Comparison of ENCODE assay signal across 25 cellular contexts in the genomic region with DNA sequence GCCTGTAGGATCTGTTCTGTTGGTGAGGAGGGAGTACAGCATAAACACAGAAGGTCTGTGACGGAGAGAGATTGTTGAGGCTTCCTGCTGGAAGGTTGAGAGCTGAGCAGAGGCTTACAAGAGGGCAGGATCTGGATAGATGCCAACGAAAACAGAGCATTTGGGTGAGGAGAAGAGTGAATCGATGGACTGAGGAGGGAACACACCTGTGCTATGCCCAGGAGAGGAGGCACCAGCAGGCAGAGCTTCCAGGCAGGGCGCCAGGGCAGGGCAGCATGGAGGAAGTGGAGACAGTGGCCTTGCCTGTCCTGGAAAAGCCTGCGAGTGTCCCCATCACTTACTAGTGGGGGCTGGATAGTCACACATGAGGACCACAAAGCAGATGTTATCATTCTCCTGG.
DNase-seq lines count a peak whose midpoint lies in the region; ATAC-seq lines count a peak whose summit lies in the region.
"Had no signal": no experiment of that assay in that cellular context is flagged by ENCODE, and none has a peak within 500 bp of the region (broad histone marks: within the 10 kb centered on the region; RNA-seq: fewer than 3 reads in every experiment).

No MANE protein-coding gene starts in this region.

- no peak overlapping the region for H2BK5ac ChIP-seq in neuronal stem cell (ENCODE audit: low read length)

- H2AFZ ChIP-seq in neuronal stem cell (ENCODE audit: low read length) = no peak overlapping the region

- DNase-seq in DMS153 (lab: John Stamatoyannopoulos, UW) (peak; percentile 60), NCI-H1105 (lab: John Stamatoyannopoulos, UW) (peak; percentile 81), NCI-H69 (lab: John Stamatoyannopoulos, UW) (peak; percentile 67), neuronal stem cell (ENCODE audit: low spot score) (no peak), Kasumi-1 (lab: John Stamatoyannopoulos, UW) (no peak), anterior cingulate cortex (lab: John Stamatoyannopoulos, UW) (no peak)
- DNase-seq: activated CD4-positive, alpha-beta T cell treated with anti-CD3 and anti-CD28 coated beads, Interleukin-2, amount 50 U/mL, for 4 hours; activated gamma-delta T cell treated with Interleukin-2 at 50 U/mL for 16 hours; activated naive CD8-positive, alpha-beta T cell treated with anti-CD3 and anti-CD28 coated beads, Interleukin-2, amount 10 ng/mL, durations not matched to agents 7 days and 5 days; activated T-cell treated with anti-CD3 and anti-CD28 coated beads, Interleukin-2, amount 50 U/mL, for 48 hours; caudate nucleus; CD8-positive, alpha-beta T cell; DMS53; effector memory CD8-positive, alpha-beta T cell; GF-D8; mammary epithelial cell; MV-4-11; NCI-H187; NCI-H510A; T-helper 2 cell had no signal

- no peak overlapping the region for H3K9ac ChIP-seq in neuronal stem cell (ENCODE audit: low read depth, low read length, poor library complexity)

- no peaks in the 10 kb centered on the region for H3K27me3 ChIP-seq in neuronal stem cell (ENCODE audit: control insufficient read depth in 3 of 3, insufficient read depth in 3 of 3, low read depth in 1 of 3, low read length in 3 of 3)
- H3K27me3 ChIP-seq: ascending aorta had no signal

- H2BK120ac ChIP-seq in neuronal stem cell (ENCODE audit: low read depth, low read length) = no peak overlapping the region

- no peak overlapping the region for H3K23ac ChIP-seq in neuronal stem cell (ENCODE audit: low read depth, low read length, poor library complexity)

- peak overlapping the region; percentile 57 for H3K18ac ChIP-seq in neuronal stem cell (ENCODE audit: low read length)

- no peak overlapping the region for H3K4me3 ChIP-seq in neuronal stem cell (ENCODE audit: low read length in 2 of 2)
- H3K4me3 ChIP-seq: ascending aorta had no signal

- H3K79me1 ChIP-seq in neuronal stem cell (ENCODE audit: low read depth, low read length) = no peaks in the 10 kb centered on the region

- no peak overlapping the region for H3K4me2 ChIP-seq in neuronal stem cell (ENCODE audit: insufficient read depth, low read length, poor library complexity, severe bottlenecking)

- H3K14ac ChIP-seq in neuronal stem cell (ENCODE audit: low read length) = no peak overlapping the region

- no peak overlapping the region for H4K91ac ChIP-seq in neuronal stem cell (ENCODE audit: low read depth, low read length, poor library complexity)

- no peak overlapping the region for H2BK15ac ChIP-seq in neuronal stem cell (ENCODE audit: low read length)

- no peak overlapping the region for H3K27ac ChIP-seq in neuronal stem cell (replicated peaks; ENCODE audit: low read length)
- H3K27ac ChIP-seq: ascending aorta had no signal

- no CpG with 5 or more reads among the region's 5 CpGs for WGBS in neuronal stem cell (ENCODE audit: extremely low coverage in 2 of 2, insufficient read length in 2 of 2, insufficient replicate concordance in 1 of 2), 2 donors

- H4K8ac ChIP-seq in neuronal stem cell (ENCODE audit: low read depth, low read length) = no peak overlapping the region

- H3K4me1 ChIP-seq in neuronal stem cell (ENCODE audit: control insufficient read depth in 2 of 2, insufficient read depth in 1 of 2, low read depth in 1 of 2, low read length in 2 of 2) = no peaks in the 10 kb centered on the region
- H3K4me1 ChIP-seq: ascending aorta had no signal

- H2AK5ac ChIP-seq in neuronal stem cell (ENCODE audit: low read depth, low read length) = no peak overlapping the region

- H2BK12ac ChIP-seq in neuronal stem cell (ENCODE audit: low read length) = no peak overlapping the region

- H3K9me3 ChIP-seq in neuronal stem cell (replicated peaks in 1 of 2; ENCODE audit: control insufficient read depth in 2 of 2, insufficient read depth in 1 of 2, low read depth in 1 of 2, low read length in 2 of 2) = peaks cover 0 to 3% of the 10 kb centered on the region in 2 donors
- H3K9me3 ChIP-seq: ascending aorta had no signal

- no peak for ATAC-seq in HG03095 (IDR thresholded peaks at IDR 0.05; ENCODE audit: unreplicated experiment)
- ATAC-seq: activated CD4-positive, CD25-positive, alpha-beta regulatory T cell treated with anti-CD3 and anti-CD28 coated beads, Interleukin-2, amount 50 U/mL, for 24 hours; CD8-positive, alpha-beta T cell; effector memory CD8-positive, alpha-beta T cell; HCT116; stimulated activated memory B cell treated with anti-CD40 and anti-IgM and Interleukin-4, amounts not matched to agents 10 μg/mL and 1 μg/mL and 100 μg/mL, for 72 hours had no signal

- no peaks in the 10 kb centered on the region for H3K36me3 ChIP-seq in neuronal stem cell (replicated peaks in 1 of 2; ENCODE audit: control insufficient read depth in 2 of 2, insufficient read depth in 2 of 2, low read length in 2 of 2)
- H3K36me3 ChIP-seq: ascending aorta had no signal

- H3K4ac ChIP-seq in neuronal stem cell (ENCODE audit: low read length) = no peak overlapping the region

Comparison
In these comparisons a context has a peak if more than half of its experiments do, and no peak if none do; other contexts are left out.
1. DNase-seq: peak in DMS153 (single experiment), NCI-H1105 (single experiment) and NCI-H69 (single experiment); none in neuronal stem cell (single experiment), Kasumi-1 (0 of 2) and anterior cingulate cortex (0 of 58).